In the genomic region with DNA sequence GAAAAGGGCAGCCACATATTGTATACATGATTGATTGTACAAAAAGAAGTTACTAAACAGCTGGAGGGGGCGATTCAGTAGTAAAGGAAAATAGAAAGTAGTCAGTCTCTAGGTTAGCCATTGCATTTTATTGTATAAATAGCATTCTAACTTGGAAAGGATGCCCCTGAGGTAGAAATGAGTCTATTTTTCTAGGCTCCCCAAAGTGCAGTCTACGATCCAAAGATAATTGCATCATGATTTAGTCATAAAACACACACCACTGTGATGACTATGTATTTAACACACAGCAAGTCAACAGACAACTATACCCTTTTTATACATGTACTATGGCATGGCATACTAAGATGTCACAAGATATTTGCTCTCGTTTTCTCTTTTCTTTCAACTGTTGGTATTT, we compare ENCODE assay signal across 14 cellular contexts.
DNase-seq lines count a peak whose midpoint lies in the region; ATAC-seq, FAIRE-seq and TF ChIP-seq lines count a peak whose summit lies in the region.
"Had no signal": no experiment of that assay in that cellular context is flagged by ENCODE, and none has a peak within 500 bp of the region (broad histone marks: within the 10 kb centered on the region; RNA-seq: fewer than 3 reads in every experiment).

No MANE protein-coding gene starts in this region.

- H3K36me3 ChIP-seq in esophagus squamous epithelium: peaks cover 0 to 18% (median 0%) of the 10 kb centered on the region in 3 donors

- TF ChIP-seq POLR2A in esophagus squamous epithelium (IDR thresholded peaks at IDR 0.05): no peak

- no peak overlapping the region for H3K4me3 ChIP-seq in astrocyte of the spinal cord (ENCODE audit: low read depth, low read length)
- no peak overlapping the region for H3K4me3 ChIP-seq in esophagus squamous epithelium
- H3K4me3 ChIP-seq: K562, Peyer's patch had no signal

- intact Hi-C loops in esophagus squamous epithelium (cut with DNase I): no loop called here

- no peak overlapping the region for H3K27ac ChIP-seq in esophagus squamous epithelium
- H3K27ac ChIP-seq: Peyer's patch had no signal

- peak; percentile 9 for FAIRE-seq in islet of Langerhans (lab: Jason Lieb, UNC)
- FAIRE-seq: K562 had no signal

- TF ChIP-seq CTCF in astrocyte of the spinal cord (IDR thresholded peaks at IDR 0.05; ENCODE audit: low read depth, low read length) (no peak), esophagus squamous epithelium (IDR thresholded peaks at IDR 0.05) (no peak)

- H3K4me1 ChIP-seq in esophagus squamous epithelium: no peaks in the 10 kb centered on the region
- H3K4me1 ChIP-seq: Peyer's patch had no signal

- in situ Hi-C loops in astrocyte of the spinal cord (cut with HindIII; ENCODE audit: low sequenced_read_pairs): no loop called here

- no peak for ATAC-seq in HG02885 (IDR thresholded peaks at IDR 0.05; ENCODE audit: poor library complexity, unreplicated experiment)
- ATAC-seq: activated CD8-positive, alpha-beta T cell treated with anti-CD3 and anti-CD28 coated beads, Interleukin-2, amount 10 ng/mL, durations not matched to agents 7 days and 5 days; K562; left colon had no signal

- peak; percentile 27 for DNase-seq in AG20443 (ENCODE audit: low spot score)
- DNase-seq in NCI-H146 treated with DMSO at 0.1 percent for 48 hours (lab: John Stamatoyannopoulos, UW; ENCODE audit: unreplicated experiment): peak; percentile 17
- DNase-seq in astrocyte of the spinal cord (ENCODE audit: low read depth, low spot score): peak; percentile 75
- no peak for DNase-seq in NCI-H524 treated with DMSO at 0.1 percent for 48 hours (lab: John Stamatoyannopoulos, UW)
- no peak for DNase-seq in Ammon's horn (ENCODE audit: low spot score)
- DNase-seq in esophagus squamous epithelium (lab: John Stamatoyannopoulos, UW): no peak
- DNase-seq: activated CD8-positive, alpha-beta T cell treated with anti-CD3 and anti-CD28 coated beads, Interleukin-2, amount 10 ng/mL, durations not matched to agents 7 days and 5 days; activated naive CD4-positive, alpha-beta T cell treated with anti-CD3 and anti-CD28 coated beads, Interleukin-2, amount 50 U/mL, for 16 hours; left colon; NCI-H2107; Peyer's patch had no signal

- 33 to 44% methylated on average over 3 of the region's 3 CpGs for WGBS in esophagus squamous epithelium, 2 donors

- no peaks in the 10 kb centered on the region for H3K27me3 ChIP-seq in esophagus squamous epithelium
- H3K27me3 ChIP-seq: Peyer's patch had no signal

- no peaks in the 10 kb centered on the region for H3K9me3 ChIP-seq in esophagus squamous epithelium

Comparison
In these comparisons a context has a peak if more than half of its experiments do, and no peak if none do; other contexts are left out.
1. DNase-seq: peak in AG20443 (single experiment), NCI-H146 treated with DMSO at 0.1 percent for 48 hours (single experiment) and astrocyte of the spinal cord (single experiment); none in NCI-H524 treated with DMSO at 0.1 percent for 48 hours (single experiment), Ammon's horn (single experiment) and esophagus squamous epithelium (single experiment).